ENCODE assay signal across 8 cellular contexts in genomic region chr13:42991892-42992584, GRCh38. TPM values are rescaled to one million over a fixed set of nuclear protein-coding genes. Genes with fewer than 3 reads are reported as not detected.
DNase-seq lines count a peak whose midpoint lies in the region; ATAC-seq, FAIRE-seq and TF ChIP-seq lines count a peak whose summit lies in the region.

Gene EPSTI1, minus strand, starts transcription at chr13:42992241. Its CDS starts 76 bp downstream, at chr13:42992165.

- no peaks in the 10 kb centered on the region for H3K27me3 Mint-ChIP-seq in CD8-positive, alpha-beta T cell (ENCODE audit: low read depth)

- no peaks in the 10 kb centered on the region for H3K27me3 ChIP-seq in CD8-positive, alpha-beta T cell (ENCODE audit: insufficient read depth, low read length)
- H3K27me3 ChIP-seq in HUES48 (ENCODE audit: control insufficient read depth, insufficient read depth, low read length) (peaks cover 25% of the 10 kb centered on the region), HepG2 (ENCODE audit: control insufficient read depth in 1 of 2, insufficient read depth in 2 of 2, low read length in 2 of 2) (peaks cover 2 to 26% of the 10 kb centered on the region in 2 experiments)

- no peak for TF ChIP-seq CTCF in CD8-positive, alpha-beta T cell (IDR thresholded peaks at IDR 0.05)
- TF ChIP-seq CTCF in coronary artery (IDR thresholded peaks at IDR 0.05) (no peak), HepG2 (CRISPR knock-in tag; IDR thresholded peaks at IDR 0.05) (no peak)

- peak within 1 kb of the TSS; percentile 93 for H3K4me3 Mint-ChIP-seq in CD8-positive, alpha-beta T cell

- WGBS in HepG2 (ENCODE audit: low lambda C conversion rate), result 5% methylated on average over 22 of the region's 44 CpGs

- peak within 1 kb of the TSS; percentile 24 for H2AFZ ChIP-seq in HepG2 (ENCODE audit: low read length)

- peak within 1 kb of the TSS; percentile 99 for H3K27ac Mint-ChIP-seq in CD8-positive, alpha-beta T cell

- no TSS peak for BruUV-seq in HepG2 (replicated peaks; lab: Mats Ljungman, UMichigan)

- peak within 1 kb of the TSS; percentile 74 for H3K4me3 ChIP-seq in CD8-positive, alpha-beta T cell (ENCODE audit: low read depth, low read length)
- H3K4me3 ChIP-seq in HUES48 (ENCODE audit: low read depth, low read length) (peak within 1 kb of the TSS; percentile 62), coronary artery (peak within 1 kb of the TSS; percentile 82), HepG2 (replicated peaks in 1 of 3; ENCODE audit: insufficient read depth in 1 of 3, low read depth in 2 of 3, low read length in 3 of 3) (peak within 1 kb of the TSS; percentile 43 to 74 (median 58))

- no peaks in the 10 kb centered on the region for H3K36me3 ChIP-seq in CD8-positive, alpha-beta T cell (ENCODE audit: insufficient read depth, low read length)
- H3K36me3 ChIP-seq in HUES48 (ENCODE audit: control insufficient read depth, insufficient read depth, low read length), result no peaks in the 10 kb centered on the region
- H3K36me3 ChIP-seq in HepG2 (replicated peaks in 1 of 2; ENCODE audit: control insufficient read depth in 1 of 2, insufficient read depth in 2 of 2, low read length in 2 of 2), result no peaks in the 10 kb centered on the region

- TF ChIP-seq EP300 in HepG2 (IDR thresholded peaks at IDR 0.05; ENCODE audit: low read depth in 2 of 2, low read length in 2 of 2), result no peak
- TF ChIP-seq EP300 in HepG2 (CRISPR knock-in tag; IDR thresholded peaks at IDR 0.05; ENCODE audit: borderline replicate concordance), result no peak

- peaks cover 9% of the 10 kb centered on the region for H3K36me3 Mint-ChIP-seq in CD8-positive, alpha-beta T cell

- no peaks in the 10 kb centered on the region for H3K9me3 ChIP-seq in CD8-positive, alpha-beta T cell (ENCODE audit: low read length)
- H3K9me3 ChIP-seq in HUES48 (ENCODE audit: control insufficient read depth, insufficient read depth, low read length), result no peaks in the 10 kb centered on the region
- H3K9me3 ChIP-seq in HepG2 (ENCODE audit: low read length), result no peaks in the 10 kb centered on the region

- no peak for TF ChIP-seq RAD21 in HepG2 (CRISPR knock-in tag; IDR thresholded peaks at IDR 0.05)

- CTCF ChIA-PET in CD8-positive, alpha-beta T cell (lab: Charles Lee), result interaction anchor here (0.9 to 2.1 kb wide), 4 partner anchors 10 to 22 kb away, joined by 3 to 14 read pairs (median 8); no protein-coding TSS in a partner anchor
- CTCF ChIA-PET in HepG2 (lab: Yijun Ruan, JAX; ENCODE audit: low intra/inter-chr PET ratio, low total read pairs), result no interaction called here

- FAIRE-seq in HepG2 (lab: Jason Lieb, UNC), result no peak

- H3K9me3 Mint-ChIP-seq in CD8-positive, alpha-beta T cell, result no peaks in the 10 kb centered on the region

- intact Hi-C loops in CD8-positive, alpha-beta T cell (cut with DNase I, micrococcal nuclease), result loop anchor here (1.0 to 10.0 kb wide), 8 partner anchors 17 to 1585 kb away; partner anchors contain the start of genes DNAJC15 (in 2 of the 2) and TSC22D1 (in 2 of the 2)
- intact Hi-C loops in HepG2 (cut with micrococcal nuclease; ENCODE audit: unreplicated experiment), result no loop called here

- in situ Hi-C loops in HepG2 (cut with HindIII; ENCODE audit: extremely low pct_ligation_motif_present, low pct_unique_long_range_greater_than_20kb), result no loop called here

- TF ChIP-seq POLR2A in HepG2 (IDR thresholded peaks at IDR 0.05; ENCODE audit: insufficient read depth in 1 of 2, low read depth in 2 of 2, low read length in 2 of 2), result no peak

- POLR2A ChIA-PET in CD8-positive, alpha-beta T cell (lab: Charles Lee), result interaction anchor here (0.6 to 4.1 kb wide), 14 partner anchors 9 to 93 kb away, joined by 3 to 32 read pairs (median 4); partner anchors contain the start of gene DNAJC15
- POLR2A ChIA-PET in HepG2 (lab: Yijun Ruan, JAX), result interaction anchor here (0.6 kb wide), 1 partner anchor 32 kb away, joined by 3 read pairs; no protein-coding TSS in a partner anchor

- H3K4me1 ChIP-seq in CD8-positive, alpha-beta T cell (ENCODE audit: insufficient read depth, low read length), result peaks cover 27% of the 10 kb centered on the region
- H3K4me1 ChIP-seq in HUES48 (ENCODE audit: control insufficient read depth, insufficient read depth, low read length) (peaks cover 13% of the 10 kb centered on the region), HepG2 (ENCODE audit: insufficient read depth, low read length) (peaks cover 8% of the 10 kb centered on the region; the same call in 1 of the 2 replicates)

- H4K20me1 ChIP-seq in HepG2 (ENCODE audit: insufficient read depth, low read length), result no peaks in the 10 kb centered on the region

- H3K9ac ChIP-seq in HUES48 (ENCODE audit: low read depth, low read length) (peak within 1 kb of the TSS; percentile 53), HepG2 (ENCODE audit: insufficient read depth, low read depth, low read length) (peak within 1 kb of the TSS; percentile 11; the same call in 1 of the 2 replicates)

- no peaks in the 10 kb centered on the region for H3K79me2 ChIP-seq in HepG2 (ENCODE audit: insufficient read depth, low read length)

- peak within 1 kb of the TSS; percentile 97 for H3K27ac ChIP-seq in CD8-positive, alpha-beta T cell (ENCODE audit: low read depth, low read length)
- peak within 1 kb of the TSS; percentile 67 for H3K27ac ChIP-seq in HUES48 (ENCODE audit: low read depth, low read length)
- H3K27ac ChIP-seq in coronary artery, result peak within 1 kb of the TSS; percentile 64 to 80
- H3K27ac ChIP-seq in HepG2 (ENCODE audit: extremely low read length, insufficient read depth, low read length), result no peak within 1 kb of the TSS

- peak within 1 kb of the TSS; percentile 88 for H3K4me2 ChIP-seq in HepG2 (ENCODE audit: low read depth, low read length)

- H3K4me1 Mint-ChIP-seq in CD8-positive, alpha-beta T cell (ENCODE audit: low read depth), result peaks cover 34% of the 10 kb centered on the region

- peak; percentile 83 for ATAC-seq in CD8-positive, alpha-beta T cell
- ATAC-seq in GM21381 (IDR thresholded peaks at IDR 0.05; ENCODE audit: unreplicated experiment), result peak; percentile 72
- ATAC-seq in HepG2, result peak; percentile 92

- peak; percentile 41 to 84 (median 71) for DNase-seq in CD8-positive, alpha-beta T cell
- DNase-seq in activated CD4-positive, alpha-beta T cell treated with anti-CD3 and anti-CD28 coated beads for 4 hours, result peak; percentile 77 to 80
- DNase-seq in coronary artery (ENCODE audit: low spot score), result peak; percentile 76
- DNase-seq in HepG2 (ENCODE audit: low spot score), result no peak
- DNase-seq in stimulated activated CD4-positive, alpha-beta T cell treated with anti-CD3 and anti-CD28 coated beads, Interleukin-4, amount 100 ng/mL, for 4 hours, result peak; percentile 60 to 85
- no peak for DNase-seq in NCI-H510A treated with DMSO at 0.1 percent for 48 hours (lab: John Stamatoyannopoulos, UW)

RNA-seq across cellular contexts. Expression of gene EPSTI1, which starts in this region (rescaled TPM):
- 1 to 10 TPM; 8.8 to 9.7 TPM for total RNA-seq in CD8-positive, alpha-beta T cell
- not detected in 2 replicates for total RNA-seq in HepG2 (2016; rRNA removed; fragmentation: Illumina TruSeq; extraction: Trizol)
- not detected in 2 replicates for total RNA-seq in HepG2 (2016; cell fraction: cytosol; rRNA removed; fragmentation: Illumina TruSeq; extraction: Trizol; ENCODE audit: low read depth)
- total RNA-seq in HepG2 (2016; cell fraction: insoluble cytoplasmic fraction; rRNA removed; fragmentation: Illumina TruSeq; extraction: Trizol), result not detected in 2 replicates
- total RNA-seq in HepG2 (2016; cell fraction: membrane; rRNA removed; fragmentation: Illumina TruSeq; extraction: Trizol), result not detected in 2 replicates
- total RNA-seq in HepG2 (2016; cell fraction: nucleus; rRNA removed; fragmentation: Illumina TruSeq; extraction: Trizol), result not detected in 2 replicates
- polyA plus RNA-seq in HepG2 (2011; rRNA removed), result 0.03 TPM in 1 of 2 replicates, not detected in the other
- polyA plus RNA-seq in HepG2 (2011; cell fraction: cytosol; rRNA removed), result not detected in 2 replicates
- not detected in 2 replicates for polyA plus RNA-seq in HepG2 (2011; cell fraction: nucleus; rRNA removed)
- not detected in 2 replicates for polyA plus RNA-seq in HepG2 (2012)
- not detected in 2 replicates for polyA plus RNA-seq in HepG2 (2016; cell fraction: cytosol; fragmentation: Illumina TruSeq; extraction: Trizol; ENCODE audit: low read depth)
- polyA plus RNA-seq in HepG2 (2016; cell fraction: insoluble cytoplasmic fraction; fragmentation: Illumina TruSeq; extraction: Trizol; ENCODE audit: low read depth), result not detected in 2 replicates
- not detected in 2 replicates for polyA plus RNA-seq in HepG2 (2016; cell fraction: membrane; fragmentation: Illumina TruSeq; extraction: Trizol; ENCODE audit: low read depth)
- polyA plus RNA-seq in HepG2 (2016; cell fraction: nucleus; fragmentation: Illumina TruSeq; extraction: Trizol; ENCODE audit: insufficient read depth, low read depth), result not detected in 2 replicates
- not detected in 2 replicates for polyA minus RNA-seq in HepG2 (2011; rRNA and poly(A)+ RNA removed; ENCODE audit: low replicate concordance)
- polyA minus RNA-seq in HepG2 (2011; cell fraction: cytosol; rRNA and poly(A)+ RNA removed), result not detected in 2 replicates
- not detected in 2 replicates for polyA minus RNA-seq in HepG2 (2011; cell fraction: nucleus; rRNA and poly(A)+ RNA removed)

Comparison
In these comparisons a context has a peak if more than half of its experiments do, and no peak if none do; other contexts are left out.
1. RNA of gene EPSTI1 (total RNA-seq): 8.8 to 9.7 TPM in CD8-positive, alpha-beta T cell; not detected in HepG2; every median in the first group is over 4 times any median in the second.
2. Peak in ATAC-seq, H3K4me3 ChIP-seq, H3K9ac ChIP-seq and H3K4me2 ChIP-seq in HepG2; RNA of the gene not detected or under 1 TPM.
3. DNase-seq: peak in CD8-positive, alpha-beta T cell (7 of 7), activated CD4-positive, alpha-beta T cell treated with anti-CD3 and anti-CD28 coated beads for 4 hours (2 of 2), coronary artery (single experiment) and stimulated activated CD4-positive, alpha-beta T cell treated with anti-CD3 and anti-CD28 coated beads, Interleukin-4, amount 100 ng/mL, for 4 hours (2 of 2); none in HepG2 (single experiment) and NCI-H510A treated with DMSO at 0.1 percent for 48 hours (single experiment).
4. Peak in every context shown above with its lines, with median percentiles within 50 percentile points of each other: ATAC-seq and H3K4me3 ChIP-seq.